8 cellular contexts compared by ENCODE assay signal in the genomic region with DNA sequence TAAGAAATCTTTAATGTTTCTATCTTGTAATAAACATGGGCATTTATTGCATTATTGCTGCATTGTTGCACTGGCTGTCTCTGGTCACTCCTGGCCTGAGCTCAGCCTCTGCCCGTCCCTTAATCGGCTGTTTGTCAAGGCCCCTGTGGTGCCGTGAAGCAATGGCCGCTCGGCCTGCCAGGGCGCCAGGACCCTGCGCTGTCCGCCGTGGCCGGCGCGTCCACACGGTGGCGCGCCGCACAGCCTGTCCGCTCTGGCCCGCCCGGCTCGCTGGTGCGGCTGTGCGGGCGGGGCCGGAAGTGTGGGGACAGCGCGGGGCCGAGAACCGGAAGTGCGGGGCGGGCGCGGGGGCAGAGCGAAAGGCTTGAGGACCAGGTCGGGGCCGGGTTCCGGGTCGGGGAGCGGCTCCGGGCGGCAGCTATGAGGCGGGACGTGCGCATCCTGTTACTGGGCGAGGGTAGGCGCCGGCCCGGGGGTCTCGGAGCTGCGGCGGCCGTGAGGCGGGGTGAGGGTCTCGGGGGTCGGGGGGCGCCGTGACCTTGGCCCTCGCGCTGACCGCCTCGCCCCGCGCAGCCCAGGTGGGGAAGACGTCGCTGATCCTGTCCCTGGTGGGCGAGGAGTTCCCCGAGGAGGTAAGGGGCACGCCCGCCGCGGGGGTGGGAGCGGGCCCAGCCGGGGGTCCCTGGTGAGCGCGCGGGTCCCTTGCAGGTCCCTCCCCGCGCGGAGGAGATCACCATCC. TPM values are rescaled to one million over a fixed set of nuclear protein-coding genes. Genes with fewer than 3 reads are reported as not detected.
DNase-seq lines count a peak whose midpoint lies in the region; ATAC-seq and TF ChIP-seq lines count a peak whose summit lies in the region.

A gene (plus strand): TSS at position 353 of the 739 bp plus-strand sequence. CDS start 68 bp downstream, at position 421.

- H3K27me3 Mint-ChIP-seq in T-cell: no peaks in the 10 kb centered on the region

- H3K4me1 Mint-ChIP-seq in T-cell: peaks cover 0 to 12% (median 11%) of the 10 kb centered on the region in 3 donors

- H3K4me1 ChIP-seq in adipocyte (ENCODE audit: control insufficient read depth, insufficient read depth, low read length): peaks cover 13% of the 10 kb centered on the region
- peaks cover 9 to 20% (median 15%) of the 10 kb centered on the region in 4 donors for H3K4me1 ChIP-seq in transverse colon

- TF ChIP-seq CTCF in GM12865 (IDR thresholded peaks at IDR 0.05; ENCODE audit: insufficient read depth, low read depth, low read length, missing control alignments) (peak; percentile 89), transverse colon (IDR thresholded peaks at IDR 0.05) (peak; percentile 57 to 94 (median 71))

- H3K4me3 ChIP-seq in GM12865 (ENCODE audit: low read depth, low read length) (peak within 1 kb of the TSS; percentile 71), adipocyte (ENCODE audit: low read length) (peak within 1 kb of the TSS; percentile 90), transverse colon (peak within 1 kb of the TSS; percentile 80 to 99 (median 88))

- POLR2A ChIA-PET in T-cell (lab: Charles Lee): interaction anchor here (0.6 kb wide), 2 partner anchors 194 to 715 kb away, joined by 3 read pairs; no protein-coding TSS in a partner anchor

- H3K27ac ChIP-seq in transverse colon: peak within 1 kb of the TSS; percentile 89 to 94 (median 90)

- H3K9ac ChIP-seq in adipocyte (ENCODE audit: low read length): peak within 1 kb of the TSS; percentile 92

- H3K9me3 ChIP-seq in adipocyte (ENCODE audit: control insufficient read depth, low read length): no peaks in the 10 kb centered on the region
- no peaks in the 10 kb centered on the region for H3K9me3 ChIP-seq in transverse colon

- CTCF ChIA-PET in T-cell (lab: Charles Lee): interaction anchor here in 1 of 2 donors (1.0 kb wide), 1 partner anchor 74 kb away, joined by 3 read pairs; no protein-coding TSS in a partner anchor

- intact Hi-C loops in cardiac septum (cut with DNase I) (no loop called here), posterior cingulate gyrus (cut with DNase I) (no loop called here), transverse colon (cut with DNase I; ENCODE audit: low total_unique reads) (no loop called here)

- 1% methylated on average over 16 of the region's 78 CpGs; no CpG with 5 or more reads in 1 of the 2 donors for WGBS in transverse colon (ENCODE audit: low coverage in 1 of 2), 2 donors

- no peak for TF ChIP-seq EP300 in transverse colon (IDR thresholded peaks at IDR 0.05; ENCODE audit: low read depth)

- H3K9me3 Mint-ChIP-seq in T-cell: no peaks in the 10 kb centered on the region

- H3K36me3 Mint-ChIP-seq in T-cell: peaks cover 6% of the 10 kb centered on the region

- no peaks in the 10 kb centered on the region for H3K27me3 ChIP-seq in adipocyte (replicated peaks; ENCODE audit: control insufficient read depth, insufficient read depth, low read length)
- no peaks in the 10 kb centered on the region for H3K27me3 ChIP-seq in transverse colon

- TF ChIP-seq POLR2A in transverse colon (IDR thresholded peaks at IDR 0.05): peak; percentile 81

- DNase-seq in GM12865 (ENCODE audit: low read depth) (peak; percentile 97), NCI-H1436 treated with DMSO at 0.1 percent for 48 hours (lab: John Stamatoyannopoulos, UW) (peak; percentile 10), T-cell (peak; percentile 74 to 96 (median 86)), adipocyte (ENCODE audit: low read depth) (peak; percentile 98), cardiac septum (ENCODE audit: low spot score) (peak; percentile 96), posterior cingulate gyrus (peak; percentile 87 to 99 (median 94)), transverse colon (peak; percentile 96)

- H3K36me3 ChIP-seq in adipocyte (ENCODE audit: control insufficient read depth, insufficient read depth, low read length, severe bottlenecking): peaks cover 31% of the 10 kb centered on the region
- peaks cover 0 to 26% (median 5%) of the 10 kb centered on the region in 4 donors for H3K36me3 ChIP-seq in transverse colon

- peak within 1 kb of the TSS; percentile 73 to 74 (median 73) for H3K4me3 Mint-ChIP-seq in T-cell

- in situ Hi-C loops in transverse colon (cut with MboI; ENCODE audit: low pct_ligation_motif_present in 1 of 4, low pct_unique_long_range_greater_than_20kb in 1 of 4, low sequenced_read_pairs in 3 of 4): no loop called here

- ATAC-seq in HG02763 (IDR thresholded peaks at IDR 0.05; ENCODE audit: unreplicated experiment) (peak; percentile 82), T-cell (replicated peaks in 1 of 4) (peak; percentile 89 to 97 (median 96))

- H3K27ac Mint-ChIP-seq in T-cell: peak within 1 kb of the TSS; percentile 86 to 94

RNA-seq across cellular contexts. Expression of the gene that starts here (rescaled TPM):
- 100 to 1,000 TPM; 181 to 320 (median 286) TPM for total RNA-seq in T-cell
- 102 TPM for total RNA-seq in cardiac septum
- 100 to 1,000 TPM; 133 to 386 (median 259) TPM for total RNA-seq in transverse colon

Comparison
In these comparisons a context has a peak if more than half of its experiments do, and no peak if none do; other contexts are left out.
1. Peak in every context shown above with its lines: DNase-seq, ATAC-seq, H3K4me3 ChIP-seq and H3K27ac ChIP-seq.
2. DNase-seq: peak in every context shown above with its lines; median percentile 98 in adipocyte; 97 in GM12865; 96 in cardiac septum; 96 in transverse colon; 94 in posterior cingulate gyrus; 86 in T-cell; 10 in NCI-H1436 treated with DMSO at 0.1 percent for 48 hours.